18 cellular contexts compared by ENCODE assay signal in the genomic region with DNA sequence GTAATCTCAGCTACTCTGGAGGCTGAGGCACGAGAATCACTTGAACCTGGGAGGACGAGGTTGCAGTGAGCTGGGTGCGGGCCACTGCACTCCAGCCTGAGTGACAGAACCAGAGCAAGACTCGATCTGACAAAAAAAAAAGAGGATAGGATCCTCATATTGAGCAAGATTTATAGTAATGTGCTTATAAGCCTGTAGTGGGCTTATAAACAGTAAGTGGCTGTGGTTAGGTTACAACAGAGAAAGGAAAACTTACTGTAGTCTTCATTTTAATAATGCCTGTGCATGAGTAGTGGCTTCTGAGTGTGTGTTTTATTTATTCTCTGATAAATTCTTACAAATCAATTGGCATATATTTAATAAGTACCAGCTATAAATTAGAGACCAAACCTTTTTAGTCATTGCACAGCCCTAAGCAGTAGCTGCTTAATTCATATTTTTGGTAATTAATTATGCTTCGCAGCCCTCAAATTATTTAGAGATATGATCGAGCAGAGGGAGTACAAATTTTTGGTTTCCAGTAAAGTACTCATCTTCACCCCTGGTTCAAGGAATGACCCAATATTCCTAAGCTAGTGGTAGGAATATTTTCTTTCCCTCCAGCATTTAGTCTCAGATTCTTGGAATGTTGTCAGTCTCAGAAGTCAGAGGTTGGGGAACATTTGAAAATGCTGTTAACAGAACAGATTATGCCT.
A peak's percentile ranks its signal among the peaks of the same experiment; 100 is the strongest.
DNase-seq lines count a peak whose midpoint lies in the region; ATAC-seq and TF ChIP-seq lines count a peak whose summit lies in the region.
"Had no signal": no experiment of that assay in that cellular context is flagged by ENCODE, and none has a peak within 500 bp of the region (broad histone marks: within the 10 kb centered on the region; RNA-seq: fewer than 3 reads in every experiment).

No MANE protein-coding gene starts in this region.

- TF ChIP-seq RAD21 in liver (IDR thresholded peaks at IDR 0.05): no peak

- intact Hi-C loops in right lobe of liver (cut with DNase I) (loop anchor here in 1 of 2 donors (10.0 kb wide), 1 partner anchor 63 kb away; no protein-coding TSS in a partner anchor), gastrocnemius medialis (cut with DNase I; ENCODE audit: low total_unique reads) (loop anchor here (10.0 kb wide), 1 partner anchor 1103 kb away; no protein-coding TSS in a partner anchor)
- intact Hi-C loops in activated T-helper 1 cell treated with anti-CD3 and anti-CD28 coated beads, Interleukin-12 subunit alpha, Interleukin-12 subunit beta, Interleukin-2, Interleukin-4 antibody, amounts not matched to agents 30 ng/mL and 10 ng/mL and 1 ng/mL, durations not matched to agents 14 hours and 24 hours and 36 hours (cut with micrococcal nuclease): no loop called here

- H3K9me3 Mint-ChIP-seq in activated T-helper 1 cell treated with anti-CD3 and anti-CD28 coated beads, Interleukin-12 subunit alpha, Interleukin-12 subunit beta, Interleukin-2, Interleukin-4 antibody, amounts not matched to agents 30 ng/mL and 10 ng/mL and 1 ng/mL, durations not matched to agents 14 hours and 24 hours and 36 hours: no peaks in the 10 kb centered on the region
- H3K9me3 Mint-ChIP-seq: CD4-positive, CD25-positive, alpha-beta regulatory T cell; endodermal cell had no signal

- TF ChIP-seq POLR2A in right lobe of liver (IDR thresholded peaks at IDR 0.05) (no peak), gastrocnemius medialis (IDR thresholded peaks at IDR 0.05) (no peak)

- in situ Hi-C loops in gastrocnemius medialis (cut with MboI; ENCODE audit: low sequenced_read_pairs in 4 of 4): loop anchor here (5.0 to 10.0 kb wide), 4 partner anchors 107 to 146 kb away; no protein-coding TSS in a partner anchor

- H3K4me1 Mint-ChIP-seq in activated T-helper 1 cell treated with anti-CD3 and anti-CD28 coated beads, Interleukin-12 subunit alpha, Interleukin-12 subunit beta, Interleukin-2, Interleukin-4 antibody, amounts not matched to agents 30 ng/mL and 10 ng/mL and 1 ng/mL, durations not matched to agents 14 hours and 24 hours and 36 hours (ENCODE audit: low read depth): peaks cover 18% of the 10 kb centered on the region
- H3K4me1 Mint-ChIP-seq: CD4-positive, CD25-positive, alpha-beta regulatory T cell; endodermal cell had no signal

- no peak overlapping the region for H3K4me3 Mint-ChIP-seq in activated T-helper 1 cell treated with anti-CD3 and anti-CD28 coated beads, Interleukin-12 subunit alpha, Interleukin-12 subunit beta, Interleukin-2, Interleukin-4 antibody, amounts not matched to agents 30 ng/mL and 10 ng/mL and 1 ng/mL, durations not matched to agents 14 hours and 24 hours and 36 hours
- H3K4me3 Mint-ChIP-seq: CD4-positive, CD25-positive, alpha-beta regulatory T cell; endodermal cell had no signal

- TF ChIP-seq CTCF in liver (IDR thresholded peaks at IDR 0.05; ENCODE audit: low read depth, low read length, missing input control) (no peak), right lobe of liver (IDR thresholded peaks at IDR 0.05) (no peak), gastrocnemius medialis (IDR thresholded peaks at IDR 0.05 in 4 of 5, conservative IDR thresholded peaks at IDR 0.05 in 1 of 5) (no peak)

- DNase-seq in right lobe of liver: no peak
- DNase-seq in fibroblast of peridontal ligament (ENCODE audit: extremely low read depth): peak; percentile 54
- DNase-seq in gastrocnemius medialis: no peak
- DNase-seq in ecto neural progenitor cell (ENCODE audit: low spot score): no peak
- no peak for DNase-seq in left lobe of liver (ENCODE audit: low spot score)
- DNase-seq in C1 segment of cervical spinal cord (lab: John Stamatoyannopoulos, UW): no peak
- DNase-seq in activated T-helper 1 cell treated with anti-CD3 and anti-CD28 coated beads, Interleukin-12 subunit alpha, Interleukin-12 subunit beta, Interleukin-2, Interleukin-4 antibody, amounts not matched to agents 30 ng/mL and 10 ng/mL and 1 ng/mL, durations not matched to agents 14 hours and 24 hours and 36 hours (ENCODE audit: low spot score): no peak
- DNase-seq: activated CD4-positive, alpha-beta T cell treated with anti-CD3 and anti-CD28 coated beads for 4 hours; activated effector memory CD4-positive, alpha-beta T cell treated with Interleukin-2 at 50 U/mL for 16 hours; CD4-positive, CD25-positive, alpha-beta regulatory T cell; cerebellar nuclear complex; endodermal cell; hypothalamus; Karpas-422; NCI-H774; stimulated activated CD4-positive, alpha-beta T cell treated with anti-CD3 and anti-CD28 coated beads, Interleukin-4, amount 100 ng/mL, for 24 hours had no signal

- H3K27me3 ChIP-seq in liver (ENCODE audit: control insufficient read depth in 4 of 4, insufficient read depth in 4 of 4, low read length in 3 of 4) (no peaks in the 10 kb centered on the region), right lobe of liver (no peaks in the 10 kb centered on the region), gastrocnemius medialis (no peaks in the 10 kb centered on the region)
- H3K27me3 ChIP-seq: ascending aorta had no signal

- H3K4me3 ChIP-seq in liver (ENCODE audit: low read depth in 1 of 3, low read length in 3 of 3) (no peak overlapping the region), right lobe of liver (no peak overlapping the region), gastrocnemius medialis (no peak overlapping the region)
- H3K4me3 ChIP-seq: ascending aorta had no signal

- WGBS in liver: 93% methylated on average over 6 of the region's 6 CpGs
- WGBS in right lobe of liver (ENCODE audit: insufficient coverage, low coverage, low lambda C conversion rate, missing lambda C conversion rate): 80% methylated on average over 5 of the region's 6 CpGs

- no peak overlapping the region for H3K9ac ChIP-seq in liver (ENCODE audit: low read depth in 1 of 2, low read length in 2 of 2)

- no peaks in the 10 kb centered on the region for H3K27me3 Mint-ChIP-seq in activated T-helper 1 cell treated with anti-CD3 and anti-CD28 coated beads, Interleukin-12 subunit alpha, Interleukin-12 subunit beta, Interleukin-2, Interleukin-4 antibody, amounts not matched to agents 30 ng/mL and 10 ng/mL and 1 ng/mL, durations not matched to agents 14 hours and 24 hours and 36 hours (ENCODE audit: insufficient read depth)

- H3K9me3 ChIP-seq in liver (ENCODE audit: control insufficient read depth in 4 of 4, low read length in 3 of 4): no peaks in the 10 kb centered on the region
- H3K9me3 ChIP-seq in right lobe of liver: no peaks in the 10 kb centered on the region
- H3K9me3 ChIP-seq in gastrocnemius medialis: no peaks in the 10 kb centered on the region
- H3K9me3 ChIP-seq: ascending aorta had no signal

- H3K36me3 ChIP-seq in liver (ENCODE audit: control insufficient read depth in 4 of 4, insufficient read depth in 3 of 4, low read depth in 1 of 4, low read length in 3 of 4): no peaks in the 10 kb centered on the region
- H3K36me3 ChIP-seq in right lobe of liver: no peaks in the 10 kb centered on the region
- H3K36me3 ChIP-seq in gastrocnemius medialis: no peaks in the 10 kb centered on the region
- H3K36me3 ChIP-seq: ascending aorta had no signal

- H3K4me1 ChIP-seq in liver (ENCODE audit: control insufficient read depth in 4 of 4, insufficient read depth in 4 of 4, low read length in 3 of 4): peaks cover 0 to 9% (median 2%) of the 10 kb centered on the region in 4 donors
- peaks cover 0 to 17% (median 8%) of the 10 kb centered on the region in 4 donors for H3K4me1 ChIP-seq in right lobe of liver
- H3K4me1 ChIP-seq in gastrocnemius medialis: peaks cover 62 to 77% of the 10 kb centered on the region in 2 donors

- ATAC-seq in right lobe of liver (no peak), gastrocnemius medialis (no peak), left lobe of liver (no peak)

- H3K27ac ChIP-seq in liver (ENCODE audit: low read depth in 1 of 2, low read length in 2 of 2) (no peak overlapping the region), right lobe of liver (no peak overlapping the region), gastrocnemius medialis (peak overlapping the region; percentile 59 to 99 (median 79))

- H3K27ac Mint-ChIP-seq in activated T-helper 1 cell treated with anti-CD3 and anti-CD28 coated beads, Interleukin-12 subunit alpha, Interleukin-12 subunit beta, Interleukin-2, Interleukin-4 antibody, amounts not matched to agents 30 ng/mL and 10 ng/mL and 1 ng/mL, durations not matched to agents 14 hours and 24 hours and 36 hours: no peak overlapping the region
- H3K27ac Mint-ChIP-seq: CD4-positive, CD25-positive, alpha-beta regulatory T cell; endodermal cell had no signal

- H3K36me3 Mint-ChIP-seq in activated T-helper 1 cell treated with anti-CD3 and anti-CD28 coated beads, Interleukin-12 subunit alpha, Interleukin-12 subunit beta, Interleukin-2, Interleukin-4 antibody, amounts not matched to agents 30 ng/mL and 10 ng/mL and 1 ng/mL, durations not matched to agents 14 hours and 24 hours and 36 hours (ENCODE audit: low read depth): no peaks in the 10 kb centered on the region
- H3K36me3 Mint-ChIP-seq: CD4-positive, CD25-positive, alpha-beta regulatory T cell had no signal

TF ChIP-seq in liver, 16 proteins besides CTCF, POLR2A, EP300 and RAD21 (continues in another document):
- TF ChIP-seq NR2F2 (IDR thresholded peaks at IDR 0.05) (peak; percentile 71), GABPA (IDR thresholded peaks at IDR 0.05 in 1 of 2, conservative IDR thresholded peaks at IDR 0.05 in 1 of 2) (no peak)
- TF ChIP-seq, protein P1, sequence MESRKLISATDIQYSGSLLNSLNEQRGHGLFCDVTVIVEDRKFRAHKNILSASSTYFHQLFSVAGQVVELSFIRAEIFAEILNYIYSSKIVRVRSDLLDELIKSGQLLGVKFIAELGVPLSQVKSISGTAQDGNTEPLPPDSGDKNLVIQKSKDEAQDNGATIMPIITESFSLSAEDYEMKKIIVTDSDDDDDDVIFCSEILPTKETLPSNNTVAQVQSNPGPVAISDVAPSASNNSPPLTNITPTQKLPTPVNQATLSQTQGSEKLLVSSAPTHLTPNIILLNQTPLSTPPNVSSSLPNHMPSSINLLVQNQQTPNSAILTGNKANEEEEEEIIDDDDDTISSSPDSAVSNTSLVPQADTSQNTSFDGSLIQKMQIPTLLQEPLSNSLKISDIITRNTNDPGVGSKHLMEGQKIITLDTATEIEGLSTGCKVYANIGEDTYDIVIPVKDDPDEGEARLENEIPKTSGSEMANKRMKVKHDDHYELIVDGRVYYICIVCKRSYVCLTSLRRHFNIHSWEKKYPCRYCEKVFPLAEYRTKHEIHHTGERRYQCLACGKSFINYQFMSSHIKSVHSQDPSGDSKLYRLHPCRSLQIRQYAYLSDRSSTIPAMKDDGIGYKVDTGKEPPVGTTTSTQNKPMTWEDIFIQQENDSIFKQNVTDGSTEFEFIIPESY (IDR thresholded peaks at IDR 0.05): no peak

Comparison
In these comparisons a context has a peak if more than half of its experiments do, and no peak if none do; other contexts are left out.
1. H3K27ac ChIP-seq: peak in gastrocnemius medialis (4 of 4); none in liver (0 of 2) and right lobe of liver (0 of 3).